Comparison of ENCODE assay signal across 28 cellular contexts in the genomic region with DNA sequence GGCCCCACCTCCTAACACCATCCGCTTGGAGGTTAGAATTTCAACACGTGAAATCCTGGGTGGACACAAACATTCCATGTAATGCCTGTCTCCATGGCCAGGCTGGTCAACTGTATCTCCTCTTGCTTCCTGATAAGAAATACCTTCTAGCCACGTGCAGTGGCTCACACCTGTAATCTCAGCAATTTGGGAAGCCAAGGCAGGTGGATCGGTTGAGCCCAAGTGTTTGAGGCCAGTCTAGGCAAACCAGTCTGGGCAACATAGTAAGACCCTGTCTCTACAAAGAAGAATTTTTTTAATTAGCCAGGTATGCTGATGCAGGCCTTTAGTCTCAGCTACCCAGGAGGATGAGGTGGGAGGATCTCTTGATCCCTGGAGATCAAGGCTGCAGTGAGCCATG.
"Had no signal": no experiment of that assay in that cellular context is flagged by ENCODE, and none has a peak within 500 bp of the region (broad histone marks: within the 10 kb centered on the region; RNA-seq: fewer than 3 reads in every experiment).

No MANE protein-coding gene starts in this region.

- H3K4me1 ChIP-seq: colonic mucosa, foreskin keratinocyte, gastroesophageal sphincter had no signal

- H3K9me3 ChIP-seq: colonic mucosa, esophagus muscularis mucosa, esophagus squamous epithelium, gastrocnemius medialis, gastroesophageal sphincter, heart left ventricle, heart right ventricle had no signal

- H3K4me3 ChIP-seq: colonic mucosa, coronary artery, dorsolateral prefrontal cortex, esophagus muscularis mucosa, esophagus squamous epithelium, gastrocnemius medialis, gastroesophageal sphincter, heart left ventricle, heart right ventricle had no signal

- FAIRE-seq: colon, endometrium, endothelial cell of umbilical vein, frontal cortex had no signal

- H3K36me3 ChIP-seq: colonic mucosa, esophagus muscularis mucosa, esophagus squamous epithelium, gastrocnemius medialis, gastroesophageal sphincter, heart left ventricle, heart right ventricle had no signal

- DNase-seq: colonic mucosa; cortex of kidney; dermis blood vessel endothelial cell; dorsolateral prefrontal cortex; effector CD4-positive, alpha-beta T cell; effector CD8-positive, alpha-beta T cell; effector memory CD4-positive, alpha-beta T cell; effector memory CD8-positive, alpha-beta T cell; endodermal cell; erythroblast; esophagus squamous epithelium; foreskin fibroblast; foreskin keratinocyte; foreskin melanocyte; gastrocnemius medialis; glutamatergic neuron; head of caudate nucleus; heart left ventricle; heart right ventricle had no signal

- ATAC-seq: effector memory CD8-positive, alpha-beta T cell; esophagus mucosa; foreskin keratinocyte; gastrocnemius medialis; gastroesophageal sphincter; heart left ventricle; heart right ventricle had no signal

- H3K27me3 ChIP-seq: colonic mucosa, dorsolateral prefrontal cortex, esophagus muscularis mucosa, gastrocnemius medialis, gastroesophageal sphincter, heart left ventricle, heart right ventricle had no signal

- H3K27ac ChIP-seq: colonic mucosa, coronary artery, dorsolateral prefrontal cortex, epithelial cell of prostate, esophagus muscularis mucosa, esophagus squamous epithelium, foreskin keratinocyte, gastrocnemius medialis, gastroesophageal sphincter, heart left ventricle, heart right ventricle had no signal
